Comparison of ENCODE assay signal across 18 cellular contexts in the genomic region with DNA sequence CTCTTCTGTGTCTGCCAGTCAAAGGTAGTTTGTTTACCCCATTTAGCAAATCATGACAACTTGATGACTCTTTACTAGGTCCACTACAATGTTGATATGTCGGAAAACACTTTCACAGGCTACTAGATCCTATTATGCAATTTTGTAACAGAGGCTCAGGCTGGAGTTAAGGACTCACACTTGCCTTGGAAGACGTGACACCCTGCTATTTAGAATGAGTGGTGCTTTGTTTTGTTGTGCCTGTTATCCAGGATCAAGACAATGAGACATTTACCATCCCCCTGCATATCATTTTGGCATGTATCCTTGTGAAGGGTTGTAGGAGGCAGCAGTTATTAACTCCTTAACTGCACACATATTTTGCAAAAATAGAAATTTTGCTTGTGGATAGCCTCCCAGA.
DNase-seq lines count a peak whose midpoint lies in the region; ATAC-seq, FAIRE-seq and TF ChIP-seq lines count a peak whose summit lies in the region.
"Had no signal": no experiment of that assay in that cellular context is flagged by ENCODE, and none has a peak within 500 bp of the region (broad histone marks: within the 10 kb centered on the region; RNA-seq: fewer than 3 reads in every experiment).

No MANE protein-coding gene starts in this region.

- H3K27me3 ChIP-seq in layer of hippocampus (ENCODE audit: control insufficient read depth, insufficient read depth, low read length), result no peaks in the 10 kb centered on the region

- H3K27ac ChIP-seq in layer of hippocampus (ENCODE audit: low read depth, low read length), result peak overlapping the region; percentile 68
- H3K27ac ChIP-seq: 22Rv1 had no signal

- FAIRE-seq in GM12891 (lab: Jason Lieb, UNC), result no peak

- no peak overlapping the region for H3K27ac Mint-ChIP-seq in stimulated activated naive B cell treated with anti-CD40 and anti-IgM and Interleukin-4, amounts not matched to agents 10 μg/mL and 1 μg/mL and 100 μg/mL, for 72 hours
- H3K27ac Mint-ChIP-seq: CD4-positive, alpha-beta memory T cell; H9; IgD-negative memory B cell had no signal

- no peaks in the 10 kb centered on the region for H3K4me1 Mint-ChIP-seq in stimulated activated naive B cell treated with anti-CD40 and anti-IgM and Interleukin-4, amounts not matched to agents 10 μg/mL and 1 μg/mL and 100 μg/mL, for 72 hours
- H3K4me1 Mint-ChIP-seq: CD4-positive, alpha-beta memory T cell; IgD-negative memory B cell had no signal

- no peaks in the 10 kb centered on the region for H3K36me3 Mint-ChIP-seq in stimulated activated naive B cell treated with anti-CD40 and anti-IgM and Interleukin-4, amounts not matched to agents 10 μg/mL and 1 μg/mL and 100 μg/mL, for 72 hours
- H3K36me3 Mint-ChIP-seq: CD4-positive, alpha-beta memory T cell had no signal

- H3K9me3 Mint-ChIP-seq in stimulated activated naive B cell treated with anti-CD40 and anti-IgM and Interleukin-4, amounts not matched to agents 10 μg/mL and 1 μg/mL and 100 μg/mL, for 72 hours, result peaks cover 1 to 8% of the 10 kb centered on the region in 2 donors

- no peak overlapping the region for H3K4me3 Mint-ChIP-seq in stimulated activated naive B cell treated with anti-CD40 and anti-IgM and Interleukin-4, amounts not matched to agents 10 μg/mL and 1 μg/mL and 100 μg/mL, for 72 hours
- H3K4me3 Mint-ChIP-seq: CD4-positive, alpha-beta memory T cell; H9; IgD-negative memory B cell had no signal

- DNase-seq in NCI-H1417 (lab: John Stamatoyannopoulos, UW) (peak in 2 of 3 experiments; percentile 12 to 68), NCI-H1417 treated with DMSO at 0.1 percent for 48 hours (lab: John Stamatoyannopoulos, UW) (no peak), Right ventricle myocardium superior (no peak), superior temporal gyrus (ENCODE audit: extremely low spot score) (peak; percentile 66), GM12891 (ENCODE audit: insufficient read length, low spot score) (no peak)
- no peak for DNase-seq in stimulated activated naive B cell treated with anti-CD40 and anti-IgM and Interleukin-4, amounts not matched to agents 10 μg/mL and 1 μg/mL and 100 μg/mL, for 72 hours
- DNase-seq: Calu3; CD4-positive, alpha-beta memory T cell; H9; NCI-H1105 treated with DMSO at 0.1 percent for 48 hours; NCI-H1930; NCI-H226; NCI-H524 treated with DMSO at 0.1 percent for 48 hours had no signal

- TF ChIP-seq POLR2A in GM12891 (IDR thresholded peaks at IDR 0.05; ENCODE audit: low read depth, low read length), result no peak

- ATAC-seq in Right ventricle myocardium superior (ENCODE audit: poor library complexity), result peak; percentile 73
- ATAC-seq in HG03139 (IDR thresholded peaks at IDR 0.05; ENCODE audit: unreplicated experiment), result no peak
- no peak for ATAC-seq in stimulated activated naive B cell treated with anti-CD40 and anti-IgM and Interleukin-4, amounts not matched to agents 10 μg/mL and 1 μg/mL and 100 μg/mL, for 72 hours (replicated peaks)
- ATAC-seq: Panc1 had no signal

- intact Hi-C loops in Right ventricle myocardium superior (cut with DNase I), result no loop called here

- no peaks in the 10 kb centered on the region for H3K27me3 Mint-ChIP-seq in stimulated activated naive B cell treated with anti-CD40 and anti-IgM and Interleukin-4, amounts not matched to agents 10 μg/mL and 1 μg/mL and 100 μg/mL, for 72 hours
- H3K27me3 Mint-ChIP-seq: CD4-positive, alpha-beta memory T cell; IgD-negative memory B cell had no signal

TF ChIP-seq in GM12891, 5 proteins besides CTCF, POLR2A, EP300 and RAD21:
- TF ChIP-seq SPI1 (IDR thresholded peaks at IDR 0.05; ENCODE audit: low read depth, low read length) (no peak), POU2F2 (IDR thresholded peaks at IDR 0.05; ENCODE audit: low read depth, low read length) (no peak), TAF1 (IDR thresholded peaks at IDR 0.05; ENCODE audit: low read depth, low read length) (no peak), PAX5 (IDR thresholded peaks at IDR 0.05; ENCODE audit: insufficient read depth, low read length, severe bottlenecking) (no peak), POLR2AphosphoS5 (IDR thresholded peaks at IDR 0.05; ENCODE audit: low read depth, low read length) (no peak)

Comparison
In these comparisons a context has a peak if more than half of its experiments do, and no peak if none do; other contexts are left out.
1. DNase-seq: peak in NCI-H1417 (2 of 3) and superior temporal gyrus (single experiment); none in NCI-H1417 treated with DMSO at 0.1 percent for 48 hours (single experiment), Right ventricle myocardium superior (single experiment), stimulated activated naive B cell treated with anti-CD40 and anti-IgM and Interleukin-4, amounts not matched to agents 10 μg/mL and 1 μg/mL and 100 μg/mL, for 72 hours (single experiment) and GM12891 (single experiment).